Comparison of ENCODE assay signal across 15 cellular contexts in genomic region chr14:99936738-99937474, GRCh38.
A peak's percentile ranks its signal among the peaks of the same experiment; 100 is the strongest.
DNase-seq lines count a peak whose midpoint lies in the region; ATAC-seq, FAIRE-seq and TF ChIP-seq lines count a peak whose summit lies in the region.
"Had no signal": no experiment of that assay in that cellular context is flagged by ENCODE, and none has a peak within 500 bp of the region (broad histone marks: within the 10 kb centered on the region; RNA-seq: fewer than 3 reads in every experiment).

No MANE protein-coding gene starts in this region.

- H3K79me2 ChIP-seq in osteoblast (ENCODE audit: insufficient read depth, low read length): no peaks in the 10 kb centered on the region

- H3K9me3 Mint-ChIP-seq in memory B cell: no peaks in the 10 kb centered on the region
- H3K9me3 Mint-ChIP-seq: mesothelial cell of epicardium had no signal

- 89 to 94% (median 90%) methylated on average over 29 of the region's 29 CpGs for WGBS in small intestine, 3 donors

- no peaks in the 10 kb centered on the region for H3K36me3 Mint-ChIP-seq in memory B cell

- no peak overlapping the region for H3K4me2 ChIP-seq in osteoblast (ENCODE audit: insufficient read depth, low read length)

- H2AFZ ChIP-seq in osteoblast (ENCODE audit: low read length): no peak overlapping the region

- no peaks in the 10 kb centered on the region for H3K4me1 Mint-ChIP-seq in memory B cell
- H3K4me1 Mint-ChIP-seq: mesothelial cell of epicardium had no signal

- peak; percentile 57 for ATAC-seq in GM21528 (IDR thresholded peaks at IDR 0.05; ENCODE audit: low FRiP score, unreplicated experiment)
- ATAC-seq in HG03095 (IDR thresholded peaks at IDR 0.05; ENCODE audit: unreplicated experiment): peak; percentile 77
- peak; percentile 31 for ATAC-seq in memory B cell (ENCODE audit: low read depth)
- no peak for ATAC-seq in GM19397 (IDR thresholded peaks at IDR 0.05; ENCODE audit: unreplicated experiment)
- ATAC-seq: body of pancreas had no signal

- H4K20me1 ChIP-seq in osteoblast (ENCODE audit: insufficient read depth, low read length): no peaks in the 10 kb centered on the region

- no peak overlapping the region for H3K27ac ChIP-seq in osteoblast (ENCODE audit: low read depth, low read length)
- H3K27ac ChIP-seq in small intestine (ENCODE audit: low read depth in 1 of 2, low read length in 1 of 2): no peak overlapping the region
- H3K27ac ChIP-seq: body of pancreas, epithelial cell of prostate, RWPE1, thoracic aorta had no signal

- H3K4me1 ChIP-seq in osteoblast (ENCODE audit: insufficient read depth, low read length) (no peaks in the 10 kb centered on the region), small intestine (ENCODE audit: control insufficient read depth in 2 of 2, insufficient read depth in 1 of 2, low read depth in 1 of 2, low read length in 1 of 2) (no peaks in the 10 kb centered on the region)
- H3K4me1 ChIP-seq: body of pancreas had no signal

- FAIRE-seq in GM12892 (lab: Jason Lieb, UNC) (peak; percentile 70), small intestine (lab: Jason Lieb, UNC) (no peak)

- TF ChIP-seq POLR2A in GM12892 (IDR thresholded peaks at IDR 0.05; ENCODE audit: low read depth, low read length): no peak

- peaks cover 13% of the 10 kb centered on the region for H3K27me3 Mint-ChIP-seq in memory B cell

- TF ChIP-seq CTCF in osteoblast (IDR thresholded peaks at IDR 0.05; ENCODE audit: extremely low read depth, low read depth, low read length): no peak

- H3K27me3 ChIP-seq in osteoblast (ENCODE audit: insufficient read depth, low read length) (no peaks in the 10 kb centered on the region), small intestine (ENCODE audit: control insufficient read depth in 2 of 2, insufficient read depth in 2 of 2, low read length in 2 of 2) (no peaks in the 10 kb centered on the region)
- H3K27me3 ChIP-seq: body of pancreas had no signal

- H3K36me3 ChIP-seq in osteoblast (ENCODE audit: insufficient read depth, low read length): peaks cover 12% of the 10 kb centered on the region
- H3K36me3 ChIP-seq in small intestine (ENCODE audit: control insufficient read depth in 2 of 2, insufficient read depth in 2 of 2, low read length in 2 of 2): no peaks in the 10 kb centered on the region

- no peak overlapping the region for H3K4me3 Mint-ChIP-seq in memory B cell
- H3K4me3 Mint-ChIP-seq: mesothelial cell of epicardium had no signal

- no peaks in the 10 kb centered on the region for H3K9me3 ChIP-seq in osteoblast (ENCODE audit: low read depth, low read length)
- no peaks in the 10 kb centered on the region for H3K9me3 ChIP-seq in small intestine (ENCODE audit: control insufficient read depth, low read depth)
- H3K9me3 ChIP-seq: body of pancreas, thoracic aorta had no signal

- H3K4me3 ChIP-seq in osteoblast (ENCODE audit: insufficient read depth, low read length) (no peak overlapping the region), small intestine (ENCODE audit: low read depth in 1 of 2, low read length in 2 of 2) (no peak overlapping the region)
- H3K4me3 ChIP-seq: body of pancreas, thoracic aorta had no signal

- no peak overlapping the region for H3K27ac Mint-ChIP-seq in memory B cell
- H3K27ac Mint-ChIP-seq: mesothelial cell of epicardium had no signal

- no peak for DNase-seq in GM12892 (ENCODE audit: insufficient read length)
- DNase-seq in memory B cell (ENCODE audit: low spot score in 2 of 2): no peak
- no peak for DNase-seq in DMS 273 (lab: John Stamatoyannopoulos, UW; ENCODE audit: unreplicated experiment)
- no peak for DNase-seq in osteoblast (ENCODE audit: insufficient read length, low spot score, missing footprints)
- no peak for DNase-seq in small intestine
- DNase-seq: body of pancreas, NCI-H2227 treated with DMSO at 0.1 percent for 48 hours, retina had no signal
